In the genomic region with DNA sequence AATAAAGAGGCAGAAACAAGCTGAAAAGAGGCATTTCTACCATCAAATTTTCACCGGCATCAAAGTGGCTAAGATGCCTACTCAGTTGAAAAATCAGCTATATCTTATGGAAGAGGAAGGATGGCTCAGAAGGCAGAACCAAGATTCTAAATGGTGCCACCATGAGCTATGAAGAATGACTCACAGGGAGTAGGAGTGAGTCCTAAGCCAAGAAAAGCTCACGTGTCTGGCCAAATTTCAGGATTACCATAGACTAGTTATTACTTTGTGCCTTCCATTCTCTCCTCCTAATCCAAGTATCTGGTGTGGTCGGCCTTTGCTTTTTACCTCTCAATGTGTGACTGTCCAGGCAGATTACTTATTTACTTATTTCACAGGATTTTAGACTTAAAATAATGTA, we compare ENCODE assay signal across 22 cellular contexts. TPM values are rescaled to one million over a fixed set of nuclear protein-coding genes. Genes with fewer than 3 reads are reported as not detected.
DNase-seq lines count a peak whose midpoint lies in the region; ATAC-seq and TF ChIP-seq lines count a peak whose summit lies in the region.
"Had no signal": no experiment of that assay in that cellular context is flagged by ENCODE, and none has a peak within 500 bp of the region (broad histone marks: within the 10 kb centered on the region; RNA-seq: fewer than 3 reads in every experiment).

No MANE protein-coding gene starts in this region.

- H4K8ac ChIP-seq in IMR-90 (ENCODE audit: low read depth in 2 of 2, low read length in 2 of 2) (no peak overlapping the region), mesenchymal stem cell (ENCODE audit: low read length) (no peak overlapping the region)

- H3K9ac ChIP-seq in IMR-90 (ENCODE audit: low read depth, low read length), result no peak overlapping the region
- H3K9ac ChIP-seq in mesenchymal stem cell (ENCODE audit: low read length), result peak overlapping the region; percentile 16

- H2AK5ac ChIP-seq in IMR-90 (ENCODE audit: low read depth, low read length), result no peak overlapping the region
- no peak overlapping the region for H2AK5ac ChIP-seq in mesenchymal stem cell (ENCODE audit: low read length, severe bottlenecking)

- TF ChIP-seq POLR2A in IMR-90 (IDR thresholded peaks at IDR 0.05; ENCODE audit: low read depth, low read length), result no peak

- no peak for TF ChIP-seq RAD21 in IMR-90 (IDR thresholded peaks at IDR 0.05; ENCODE audit: low read length)

- dilution Hi-C loops in IMR-90 (cut with HindIII; ENCODE audit: low sequenced_read_pairs, unreplicated experiment), result no loop called here

- WGBS in IMR-90 (ENCODE audit: extremely low coverage in 2 of 2, insufficient read length in 1 of 2), 2 experiments, result no CpG with 5 or more reads among the region's 3 CpGs
- 94% methylated on average over 2 of the region's 3 CpGs for WGBS in mesenchymal stem cell

- no peak overlapping the region for H2BK20ac ChIP-seq in IMR-90 (ENCODE audit: low read depth, low read length)

- ATAC-seq in IMR-90 (ENCODE audit: low read depth) (no peak), HG02970 (IDR thresholded peaks at IDR 0.05; ENCODE audit: low FRiP score, unreplicated experiment) (no peak)
- ATAC-seq: A549, HepG2 had no signal

- H2BK12ac ChIP-seq in mesenchymal stem cell (ENCODE audit: low read length in 2 of 2), result no peak overlapping the region

- H3K23ac ChIP-seq in IMR-90 (ENCODE audit: low read depth, low read length) (no peak overlapping the region), mesenchymal stem cell (ENCODE audit: low read length in 2 of 2) (no peak overlapping the region)

- no peak overlapping the region for H2AK9ac ChIP-seq in IMR-90 (replicated peaks; ENCODE audit: low read depth, low read length, poor library complexity)

- H3K4me1 ChIP-seq in IMR-90 (ENCODE audit: control insufficient read depth, insufficient read depth, low read length) (peaks cover 2% of the 10 kb centered on the region; the same call in 1 of the 2 replicates), mesenchymal stem cell (ENCODE audit: control insufficient read depth, insufficient read depth, low read depth, low read length) (no peaks in the 10 kb centered on the region)
- H3K4me1 ChIP-seq: A549, Peyer's patch had no signal

- DNase-seq in AG10803 (ENCODE audit: low read depth) (peak; percentile 27), IMR-90 (no peak), choroid plexus epithelial cell (ENCODE audit: low read depth) (peak; percentile 24), mesenchymal stem cell (no peak), inferior parietal cortex (ENCODE audit: extremely low spot score) (no peak), ACHN (no peak)
- DNase-seq: Calu3; CD8-positive, alpha-beta memory T cell; DMS153; H7; HFFc6; KBM-7; NCI-H1105; NCI-H2029 treated with DMSO at 0.1 percent for 48 hours; NCI-H2171; NCI-H345; NCI-H526; Peyer's patch had no signal

- H3K27ac ChIP-seq in IMR-90 (ENCODE audit: insufficient read depth, low read length), result no peak overlapping the region
- H3K27ac ChIP-seq in mesenchymal stem cell (ENCODE audit: low read length, poor library complexity, severe bottlenecking), result no peak overlapping the region
- H3K27ac ChIP-seq: A549, C4-2B, Peyer's patch had no signal

- no peaks in the 10 kb centered on the region for H4K20me1 ChIP-seq in IMR-90 (ENCODE audit: insufficient read depth, low read length)

- no peak overlapping the region for H3K4me3 ChIP-seq in AG10803 (ENCODE audit: low read length)
- H3K4me3 ChIP-seq in IMR-90 (ENCODE audit: insufficient read depth, low read depth, low read length), result no peak overlapping the region
- no peak overlapping the region for H3K4me3 ChIP-seq in choroid plexus epithelial cell (ENCODE audit: low read depth, low read length)
- no peak overlapping the region for H3K4me3 ChIP-seq in mesenchymal stem cell (ENCODE audit: insufficient read depth in 1 of 2, low read depth in 1 of 2, low read length in 2 of 2)
- H3K4me3 ChIP-seq: A549, Peyer's patch had no signal

- CTCF ChIA-PET in IMR-90 (lab: Yijun Ruan, JAX), result interaction anchor here (0.6 kb wide), 1 partner anchor 274 kb away, joined by 3 read pairs; no protein-coding TSS in a partner anchor

- H2BK5ac ChIP-seq in IMR-90 (ENCODE audit: low read depth, low read length, poor library complexity, severe bottlenecking) (no peak overlapping the region), mesenchymal stem cell (ENCODE audit: low read depth, low read length, poor library complexity, severe bottlenecking) (no peak overlapping the region)

- H3K79me1 ChIP-seq in IMR-90 (ENCODE audit: low read depth in 1 of 2, low read length in 2 of 2) (no peaks in the 10 kb centered on the region), mesenchymal stem cell (replicated peaks; ENCODE audit: low read length, poor library complexity, severe bottlenecking) (no peaks in the 10 kb centered on the region)

- H3K9me3 ChIP-seq in IMR-90 (ENCODE audit: control insufficient read depth, insufficient read depth, low read length), result no peaks in the 10 kb centered on the region
- H3K9me3 ChIP-seq in mesenchymal stem cell (ENCODE audit: control insufficient read depth, low read length), result no peaks in the 10 kb centered on the region
- H3K9me3 ChIP-seq: A549, Peyer's patch had no signal

- in situ Hi-C loops in IMR-90 (cut with MboI; ENCODE audit: low sequenced_read_pairs), result no loop called here
- in situ Hi-C loops in ACHN (cut with HindIII; ENCODE audit: low pct_ligation_motif_present, low pct_unique_long_range_greater_than_20kb, low sequenced_read_pairs), result no loop called here

- H4K5ac ChIP-seq in IMR-90 (ENCODE audit: low read depth, low read length), result no peak overlapping the region

- no peak for TF ChIP-seq CTCF in AG10803 (conservative IDR thresholded peaks at IDR 0.05; ENCODE audit: low read length)
- no peak for TF ChIP-seq CTCF in IMR-90 (conservative IDR thresholded peaks at IDR 0.05; ENCODE audit: low read depth, low read length)
- TF ChIP-seq CTCF in choroid plexus epithelial cell (conservative IDR thresholded peaks at IDR 0.05; ENCODE audit: low read depth, low read length), result no peak

- intact Hi-C loops in IMR-90 (cut with micrococcal nuclease), result no loop called here

- H3K18ac ChIP-seq in IMR-90 (ENCODE audit: low read depth, low read length), result no peak overlapping the region
- no peak overlapping the region for H3K18ac ChIP-seq in mesenchymal stem cell (ENCODE audit: low read depth in 1 of 2, low read length in 2 of 2)

- no TSS peak for BruUV-seq in IMR-90 (replicated peaks; lab: Mats Ljungman, UMichigan)

- POLR2A ChIA-PET in IMR-90 (lab: Charles Lee; ENCODE audit: unreplicated experiment), result no interaction called here

- peak overlapping the region; percentile 58; the same call in 2 of the 3 replicates for H2BK15ac ChIP-seq in IMR-90 (ENCODE audit: low read depth, low read length)
- no peak overlapping the region for H2BK15ac ChIP-seq in mesenchymal stem cell (ENCODE audit: low read depth, poor library complexity, severe bottlenecking)

- no peaks in the 10 kb centered on the region for H3K27me3 ChIP-seq in IMR-90 (ENCODE audit: control insufficient read depth, insufficient read depth, low read length)
- H3K27me3 ChIP-seq in mesenchymal stem cell (ENCODE audit: control insufficient read depth in 1 of 2, insufficient read depth in 1 of 2, low read length in 2 of 2), result no peaks in the 10 kb centered on the region
- H3K27me3 ChIP-seq: Peyer's patch had no signal

- no peaks in the 10 kb centered on the region for H3K9me1 ChIP-seq in IMR-90 (ENCODE audit: insufficient read depth, low read length)

- no peak overlapping the region for H2BK120ac ChIP-seq in IMR-90 (ENCODE audit: low read depth, low read length)
- H2BK120ac ChIP-seq in mesenchymal stem cell (ENCODE audit: low read depth, low read length), result no peak overlapping the region

- H3K14ac ChIP-seq in IMR-90 (replicated peaks; ENCODE audit: low read depth, low read length), result no peak overlapping the region
- H3K14ac ChIP-seq in mesenchymal stem cell (ENCODE audit: low read length in 2 of 2), result no peak overlapping the region

- H3K56ac ChIP-seq in IMR-90 (ENCODE audit: extremely low read depth, insufficient read depth, low read length), result no peak overlapping the region

- no peak overlapping the region for H3K4ac ChIP-seq in IMR-90 (ENCODE audit: low read depth, low read length)
- H3K4ac ChIP-seq in mesenchymal stem cell (ENCODE audit: low read depth in 1 of 2, low read length in 2 of 2), result no peak overlapping the region

- H2AFZ ChIP-seq in IMR-90 (replicated peaks; ENCODE audit: low read length, poor library complexity) (no peak overlapping the region), mesenchymal stem cell (ENCODE audit: low read depth, low read length) (no peak overlapping the region)

- no peak overlapping the region for H3K4me2 ChIP-seq in IMR-90 (ENCODE audit: low read depth, low read length)
- H3K4me2 ChIP-seq in mesenchymal stem cell (ENCODE audit: low read length, poor library complexity, severe bottlenecking), result no peak overlapping the region
- H3K4me2 ChIP-seq: A549 had no signal

- H3K36me3 ChIP-seq in IMR-90 (ENCODE audit: control insufficient read depth, insufficient read depth, low read length) (0 out of 2 replicates have a peak, but pooled peaks cover 1% of the 10 kb centered on the region), mesenchymal stem cell (ENCODE audit: control insufficient read depth in 1 of 2, insufficient read depth in 2 of 2, low read depth in 1 of 2, low read length in 2 of 2) (peaks cover 0 to 34% of the 10 kb centered on the region in 2 experiments)

- H4K91ac ChIP-seq in IMR-90 (ENCODE audit: insufficient read depth, low read depth, low read length), result no peak overlapping the region
- H4K91ac ChIP-seq in mesenchymal stem cell (ENCODE audit: low read length), result no peak overlapping the region

TF ChIP-seq in IMR-90, 13 proteins besides CTCF, POLR2A, EP300 and RAD21:
- no peak for TF ChIP-seq MAFK (IDR thresholded peaks at IDR 0.05; ENCODE audit: low read depth, low read length)
- no peak for TF ChIP-seq CEBPB (IDR thresholded peaks at IDR 0.05; ENCODE audit: low read depth, low read length)
- no peak for TF ChIP-seq MXI1 (IDR thresholded peaks at IDR 0.05; ENCODE audit: borderline replicate concordance, low read depth, low read length)
- TF ChIP-seq RFX5 (IDR thresholded peaks at IDR 0.05; ENCODE audit: low read depth, low read length), result no peak
- TF ChIP-seq BHLHE40 (IDR thresholded peaks at IDR 0.05; ENCODE audit: low read depth, low read length), result no peak
- TF ChIP-seq USF2 (IDR thresholded peaks at IDR 0.05; ENCODE audit: low read depth, low read length), result no peak

RNA-seq across cellular contexts. Expression of gene BMP3, which starts 54.8 kb away (rescaled TPM):
- total RNA-seq in IMR-90 (2012; rRNA removed), result under 0.01 TPM in 2 replicates
- 0.04 and 0.10 TPM in 2 replicates for polyA plus RNA-seq in IMR-90 (2012; rRNA removed)
- polyA plus RNA-seq in IMR-90 (2012; cell fraction: cytosol; rRNA removed), result 0.01 TPM in 1 of 2 replicates, not detected in the other
- polyA plus RNA-seq in IMR-90 (2012; cell fraction: nucleus; rRNA removed; ENCODE audit: low replicate concordance), result 0.08 and 0.72 TPM in 2 replicates
- not detected for polyA plus RNA-seq in mesenchymal stem cell (2013, experiment 1 of 2)
- not detected for polyA plus RNA-seq in mesenchymal stem cell (2013, experiment 2 of 2)
- total RNA-seq: CD8-positive, alpha-beta memory T cell; HepG2 had no signal
- polyA plus RNA-seq: A549; CD8-positive, alpha-beta memory T cell; HepG2 had no signal

Comparison
In these comparisons a context has a peak if more than half of its experiments do, and no peak if none do; other contexts are left out.
1. DNase-seq: peak in AG10803 (single experiment) and choroid plexus epithelial cell (single experiment); none in IMR-90 (single experiment), mesenchymal stem cell (single experiment), inferior parietal cortex (single experiment) and ACHN (single experiment).